In the genomic region with DNA sequence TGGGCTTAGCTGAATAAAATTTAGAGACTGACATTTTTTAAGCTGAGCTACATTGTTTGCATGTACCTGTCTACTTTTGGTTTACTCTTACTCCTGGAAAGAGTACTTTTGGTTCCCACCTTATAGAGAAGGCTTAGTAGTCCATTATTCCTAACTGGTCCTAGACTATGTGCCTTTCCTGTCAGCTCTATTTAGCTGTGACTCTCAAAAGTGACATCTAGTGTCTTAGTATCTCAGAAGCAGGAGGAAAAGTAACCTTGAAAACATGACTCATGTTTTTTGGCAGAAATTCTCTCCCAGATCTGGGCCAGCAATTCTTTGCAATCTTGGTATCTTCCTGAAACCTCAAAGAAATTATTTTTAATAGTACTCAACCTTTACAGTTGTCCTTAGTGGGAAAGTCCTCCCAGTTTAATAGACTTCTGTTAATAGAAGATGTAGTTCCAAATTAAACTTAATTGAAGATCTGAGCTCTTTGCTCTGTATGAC, we compare ENCODE assay signal across 16 cellular contexts.
"Had no signal": no experiment of that assay in that cellular context is flagged by ENCODE, and none has a peak within 500 bp of the region (broad histone marks: within the 10 kb centered on the region; RNA-seq: fewer than 3 reads in every experiment).

No MANE protein-coding gene starts in this region.

- FAIRE-seq: TTC549 had no signal

- DNase-seq: activated CD4-positive, alpha-beta memory T cell treated with anti-CD3 and anti-CD28 coated beads, Interleukin-2, amount 10 ng/mL, durations not matched to agents 7 days and 5 days; activated CD4-positive, alpha-beta T cell treated with anti-CD3 and anti-CD28 coated beads for 4 hours; activated naive CD4-positive, alpha-beta T cell; activated T-cell treated with anti-CD3 and anti-CD28 coated beads, Interleukin-2, amount 50 U/mL, for 1 hour; aorta; endodermal cell; gastrocnemius medialis; head of caudate nucleus; mesendoderm; natural killer cell; ovary; SK-N-SH; stimulated activated CD4-positive, alpha-beta T cell treated with anti-CD3 and anti-CD28 coated beads, Interleukin-4, amount 100 ng/mL, for 24 hours; stomach; testis had no signal

- H3K4me3 ChIP-seq: gastrocnemius medialis, ovary, stomach, testis had no signal

- H3K27me3 ChIP-seq: gastrocnemius medialis, ovary, stomach, testis had no signal

- H3K36me3 ChIP-seq: gastrocnemius medialis, ovary, stomach had no signal
